ENCODE assay signal across 22 cellular contexts in the genomic region with DNA sequence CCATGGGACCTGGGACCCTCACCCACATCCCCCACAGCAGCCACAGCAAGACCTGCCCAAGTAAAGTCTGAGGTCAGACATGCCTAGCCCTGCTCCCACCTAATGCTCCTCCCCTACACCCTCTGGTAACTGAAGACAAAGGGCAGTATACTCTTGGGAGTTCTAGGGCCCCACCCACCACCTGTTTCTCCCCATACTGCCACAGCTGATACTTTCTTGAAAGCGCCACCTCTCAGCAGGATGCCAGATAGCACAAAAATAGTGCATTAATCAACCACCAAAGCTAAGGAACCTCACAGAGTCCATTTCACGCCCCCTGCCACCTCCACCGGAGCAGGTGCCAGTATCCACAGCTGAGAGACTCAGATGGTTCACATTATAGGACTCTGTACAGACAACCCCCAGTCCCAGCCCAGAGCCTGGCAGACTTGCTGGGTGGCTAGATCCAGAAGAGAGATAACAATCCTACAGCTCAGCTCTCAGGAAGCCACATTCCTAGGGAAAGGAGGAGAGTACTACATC.
A peak's percentile ranks its signal among the peaks of the same experiment; 100 is the strongest.
DNase-seq lines count a peak whose midpoint lies in the region; ATAC-seq and TF ChIP-seq lines count a peak whose summit lies in the region.
"Had no signal": no experiment of that assay in that cellular context is flagged by ENCODE, and none has a peak within 500 bp of the region (broad histone marks: within the 10 kb centered on the region; RNA-seq: fewer than 3 reads in every experiment).

No MANE protein-coding gene starts in this region.

- no peak overlapping the region for H4K8ac ChIP-seq in trophoblast cell (ENCODE audit: low read depth, low read length)

- no peaks in the 10 kb centered on the region for H3K9me3 ChIP-seq in SK-N-MC (ENCODE audit: low read depth, low read length)
- H3K9me3 ChIP-seq in trophoblast cell (ENCODE audit: insufficient read depth, low read depth, low read length), result no peaks in the 10 kb centered on the region
- H3K9me3 ChIP-seq in right atrium auricular region, result no peaks in the 10 kb centered on the region
- H3K9me3 ChIP-seq: prostate gland had no signal

- H3K27me3 ChIP-seq in trophoblast cell (ENCODE audit: insufficient read depth, low read length) (no peaks in the 10 kb centered on the region), right atrium auricular region (no peaks in the 10 kb centered on the region)
- H3K27me3 ChIP-seq: neural progenitor cell had no signal

- no peak overlapping the region for H2BK5ac ChIP-seq in trophoblast cell (ENCODE audit: low read depth, low read length, poor library complexity)

- no peak overlapping the region for H2BK120ac ChIP-seq in trophoblast cell (ENCODE audit: insufficient read depth, low read length, poor library complexity)

- WGBS in trophoblast cell (ENCODE audit: extremely low coverage, insufficient coverage, insufficient read length), result no CpG with 5 or more reads among the region's 3 CpGs

- peak overlapping the region; percentile 16 for H3K4me3 ChIP-seq in SK-N-MC
- H3K4me3 ChIP-seq in trophoblast cell (ENCODE audit: low read depth, low read length), result no peak overlapping the region
- no peak overlapping the region for H3K4me3 ChIP-seq in right atrium auricular region
- H3K4me3 ChIP-seq: neural progenitor cell, prostate gland, smooth muscle cell had no signal

- H3K27ac ChIP-seq in SK-N-MC, result no peak overlapping the region; the same call in 1 of the 2 replicates
- no peak overlapping the region for H3K27ac ChIP-seq in trophoblast cell (ENCODE audit: low read depth, low read length)
- no peak overlapping the region for H3K27ac ChIP-seq in right atrium auricular region
- H3K27ac ChIP-seq: 22Rv1, neural progenitor cell, prostate gland, WERI-Rb-1 had no signal

- H3K79me1 ChIP-seq in trophoblast cell (ENCODE audit: low read length), result peaks cover 2% of the 10 kb centered on the region

- no peak overlapping the region for H2AK5ac ChIP-seq in trophoblast cell (ENCODE audit: low read length)

- no peaks in the 10 kb centered on the region for H3K36me3 ChIP-seq in SK-N-MC (ENCODE audit: insufficient read depth, low read length)
- no peaks in the 10 kb centered on the region for H3K36me3 ChIP-seq in trophoblast cell (ENCODE audit: control insufficient read depth in 1 of 2, insufficient read depth in 2 of 2, low read length in 2 of 2)
- no peaks in the 10 kb centered on the region for H3K36me3 ChIP-seq in right atrium auricular region
- H3K36me3 ChIP-seq: neural progenitor cell, prostate gland, WERI-Rb-1 had no signal

- no peak overlapping the region for H3K23ac ChIP-seq in trophoblast cell (ENCODE audit: low read length)

- no peak overlapping the region for H2BK12ac ChIP-seq in trophoblast cell (ENCODE audit: low read length)

- no peak overlapping the region for H3K14ac ChIP-seq in trophoblast cell (ENCODE audit: low read length)

- DNase-seq in DMS 273 (lab: John Stamatoyannopoulos, UW; ENCODE audit: unreplicated experiment) (peak; percentile 3), DMS 273 treated with DMSO at 0.1 percent for 48 hours (lab: John Stamatoyannopoulos, UW) (no peak), SK-N-MC (ENCODE audit: low read depth, low spot score) (no peak), trophoblast cell (peak; percentile 19 to 36), NCI-H345 treated with DMSO at 0.1 percent for 48 hours (lab: John Stamatoyannopoulos, UW; ENCODE audit: unreplicated experiment) (no peak), AG08396 (ENCODE audit: low spot score) (no peak), right atrium auricular region (ENCODE audit: low spot score) (no peak)
- DNase-seq: activated CD4-positive, alpha-beta T cell treated with anti-CD3 and anti-CD28 coated beads, Interleukin-2, amount 50 U/mL, for 48 hours; activated naive CD4-positive, alpha-beta T cell; anterior cingulate cortex; GOT3; NCI-H1694; NCI-H446 treated with DMSO at 0.1 percent for 48 hours; stimulated activated CD4-positive, alpha-beta T cell treated with anti-CD3 and anti-CD28 coated beads, Interleukin-4, amount 100 ng/mL, for 1 hour; T-helper 1 cell; WERI-Rb-1 had no signal

- no peak overlapping the region for H3K4me2 ChIP-seq in trophoblast cell (ENCODE audit: low read length)
- H3K4me2 ChIP-seq: neural progenitor cell, smooth muscle cell had no signal

- H3K79me2 ChIP-seq in trophoblast cell (ENCODE audit: control insufficient read depth, insufficient read depth, low read length, poor library complexity), result no peaks in the 10 kb centered on the region

- no peak for TF ChIP-seq CTCF in right atrium auricular region (IDR thresholded peaks at IDR 0.05)

- H4K91ac ChIP-seq in trophoblast cell (ENCODE audit: low read depth, low read length), result no peak overlapping the region

- peak; percentile 56 for ATAC-seq in HG03439 (IDR thresholded peaks at IDR 0.05; ENCODE audit: unreplicated experiment)
- ATAC-seq: esophagus mucosa had no signal

- H3K9ac ChIP-seq in SK-N-MC (ENCODE audit: insufficient read length) (no peak overlapping the region), trophoblast cell (ENCODE audit: low read length) (no peak overlapping the region)
- H3K9ac ChIP-seq: neural progenitor cell had no signal

- H3K18ac ChIP-seq in trophoblast cell (ENCODE audit: low read length), result no peak overlapping the region

- H2AFZ ChIP-seq in trophoblast cell (ENCODE audit: insufficient read depth, low read length, poor library complexity), result no peak overlapping the region
- H2AFZ ChIP-seq: neural progenitor cell had no signal

- H3K4ac ChIP-seq in trophoblast cell (ENCODE audit: low read depth, low read length), result no peak overlapping the region

- no peak overlapping the region for H4K12ac ChIP-seq in trophoblast cell (ENCODE audit: low read depth, low read length)

- H3K4me1 ChIP-seq in trophoblast cell (ENCODE audit: control insufficient read depth in 1 of 2, insufficient read depth in 2 of 2, low read length in 2 of 2) (peaks cover 0 to 7% of the 10 kb centered on the region in 2 experiments), right atrium auricular region (no peaks in the 10 kb centered on the region)
- H3K4me1 ChIP-seq: neural progenitor cell, prostate gland had no signal

Comparison
In these comparisons a context has a peak if more than half of its experiments do, and no peak if none do; other contexts are left out.
1. DNase-seq: peak in DMS 273 (single experiment) and trophoblast cell (2 of 2); none in DMS 273 treated with DMSO at 0.1 percent for 48 hours (single experiment), SK-N-MC (single experiment), NCI-H345 treated with DMSO at 0.1 percent for 48 hours (single experiment), AG08396 (single experiment) and right atrium auricular region (single experiment).